Comparison of ENCODE assay signal across 23 cellular contexts in the genomic region with DNA sequence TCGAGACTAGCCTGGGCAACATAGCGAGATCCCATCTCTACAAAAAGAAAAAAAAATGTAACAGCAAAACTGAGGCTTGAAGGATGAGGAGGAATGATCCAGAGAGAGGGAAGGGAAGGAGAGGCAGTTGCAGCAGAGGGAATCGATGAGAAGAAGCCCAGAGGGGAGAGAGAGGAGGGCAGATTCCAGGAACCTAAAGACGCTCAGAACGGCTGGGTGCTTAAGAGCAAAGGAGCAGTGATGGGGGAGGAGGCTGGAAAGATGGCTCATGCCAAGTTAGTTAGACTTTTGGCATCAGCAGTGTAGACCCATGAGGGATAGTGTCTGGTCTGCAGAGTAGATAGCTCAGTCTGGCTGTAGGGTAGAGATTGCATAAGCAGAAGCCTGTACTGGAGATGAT. TPM values are rescaled to one million over a fixed set of nuclear protein-coding genes. Genes with fewer than 3 reads are reported as not detected.
DNase-seq lines count a peak whose midpoint lies in the region; ATAC-seq and TF ChIP-seq lines count a peak whose summit lies in the region.
"Had no signal": no experiment of that assay in that cellular context is flagged by ENCODE, and none has a peak within 500 bp of the region (broad histone marks: within the 10 kb centered on the region; RNA-seq: fewer than 3 reads in every experiment).

No MANE protein-coding gene starts in this region.

- TF ChIP-seq CTCF in HEK293 (tag by site-specific recombination; IDR thresholded peaks at IDR 0.05) = no peak
- TF ChIP-seq CTCF in neural crest cell (conservative IDR thresholded peaks at IDR 0.05) = no peak
- TF ChIP-seq CTCF in osteoblast (IDR thresholded peaks at IDR 0.05; ENCODE audit: extremely low read depth, low read depth, low read length) = no peak
- no peak for TF ChIP-seq CTCF in Peyer's patch (IDR thresholded peaks at IDR 0.05)
- no peak for TF ChIP-seq CTCF in suprapubic skin (IDR thresholded peaks at IDR 0.05)

- no peaks in the 10 kb centered on the region for H3K27me3 ChIP-seq in osteoblast (ENCODE audit: insufficient read depth, low read length)
- H3K27me3 ChIP-seq in Peyer's patch = no peaks in the 10 kb centered on the region
- H3K27me3 ChIP-seq in suprapubic skin = peaks cover 5% of the 10 kb centered on the region
- H3K27me3 ChIP-seq: BE2C; BLaER1 treated with 17β-estradiol and CSF1 and Interleukin-3, amounts not matched to agents 10 nM and 100 nM had no signal

- H3K36me3 ChIP-seq in HEK293 (ENCODE audit: control insufficient read depth in 2 of 2, insufficient read depth in 1 of 2, low read length in 2 of 2) (no peaks in the 10 kb centered on the region), osteoblast (ENCODE audit: insufficient read depth, low read length) (no peaks in the 10 kb centered on the region), Peyer's patch (peaks cover 0 to 4% (median 0%) of the 10 kb centered on the region in 3 donors), suprapubic skin (no peaks in the 10 kb centered on the region)
- H3K36me3 ChIP-seq: BE2C, HAP-1 had no signal

- no peak for DNase-seq in neural crest cell (ENCODE audit: low read depth, low spot score)
- peak; percentile 45 for DNase-seq in osteoblast (ENCODE audit: insufficient read length, low spot score, missing footprints)
- DNase-seq in Peyer's patch = no peak
- DNase-seq in suprapubic skin (ENCODE audit: low spot score in 2 of 2) = no peak
- no peak for DNase-seq in NCI-H774 (lab: John Stamatoyannopoulos, UW)
- DNase-seq: 8988T; ACHN; AML-193; BE2C; CD4-positive, alpha-beta T cell; CD8-positive, alpha-beta memory T cell; DMS 273 treated with DMSO at 0.1 percent for 48 hours; DMS79; GF-D8; GOT3 had no signal

- no peaks in the 10 kb centered on the region for H3K27me3 Mint-ChIP-seq in activated T-helper 17 cell treated with anti-CD3 and anti-CD28 coated beads, Interleukin-2, amount 50 U/mL, for 72 hours
- no peaks in the 10 kb centered on the region for H3K27me3 Mint-ChIP-seq in neural crest cell (ENCODE audit: low read depth)

- H3K36me3 Mint-ChIP-seq in activated T-helper 17 cell treated with anti-CD3 and anti-CD28 coated beads, Interleukin-2, amount 50 U/mL, for 72 hours (ENCODE audit: low read depth) = no peaks in the 10 kb centered on the region
- H3K36me3 Mint-ChIP-seq in neural crest cell (ENCODE audit: low read depth) = peaks cover 10% of the 10 kb centered on the region
- H3K36me3 Mint-ChIP-seq: CD14-positive monocyte had no signal

- WGBS in suprapubic skin = 72% methylated on average over 5 of the region's 5 CpGs

- no peak for ATAC-seq in activated T-helper 17 cell treated with anti-CD3 and anti-CD28 coated beads, Interleukin-2, amount 50 U/mL, for 72 hours (replicated peaks)

- no peaks in the 10 kb centered on the region for H3K4me1 ChIP-seq in HEK293 (ENCODE audit: control insufficient read depth, insufficient read depth, low read length)
- no peaks in the 10 kb centered on the region for H3K4me1 ChIP-seq in osteoblast (ENCODE audit: insufficient read depth, low read length)
- H3K4me1 ChIP-seq in Peyer's patch = no peaks in the 10 kb centered on the region
- H3K4me1 ChIP-seq in suprapubic skin = no peaks in the 10 kb centered on the region
- H3K4me1 ChIP-seq: A549, BE2C, HAP-1 had no signal

- TF ChIP-seq POLR2A in Peyer's patch (IDR thresholded peaks at IDR 0.05) = no peak
- no peak for TF ChIP-seq POLR2A in suprapubic skin (IDR thresholded peaks at IDR 0.05)

- TF ChIP-seq EP300 in suprapubic skin (IDR thresholded peaks at IDR 0.05) = no peak

- H3K4me3 ChIP-seq in HEK293 (ENCODE audit: low read depth, low read length) = no peak overlapping the region
- H3K4me3 ChIP-seq in osteoblast (ENCODE audit: insufficient read depth, low read length) = no peak overlapping the region
- H3K4me3 ChIP-seq in Peyer's patch = no peak overlapping the region
- no peak overlapping the region for H3K4me3 ChIP-seq in suprapubic skin
- H3K4me3 ChIP-seq: A549; BLaER1 treated with 17β-estradiol and CSF1 and Interleukin-3, amounts not matched to agents 10 nM and 100 nM; HAP-1 had no signal

- H3K4me2 ChIP-seq in osteoblast (ENCODE audit: insufficient read depth, low read length) = no peak overlapping the region
- H3K4me2 ChIP-seq: A549; BLaER1 treated with 17β-estradiol and CSF1 and Interleukin-3, amounts not matched to agents 10 nM and 100 nM had no signal

- H4K20me1 ChIP-seq in osteoblast (ENCODE audit: insufficient read depth, low read length) = no peaks in the 10 kb centered on the region

- no peak overlapping the region for H2AFZ ChIP-seq in osteoblast (ENCODE audit: low read length)

- peak overlapping the region; percentile 8 for H3K27ac Mint-ChIP-seq in activated T-helper 17 cell treated with anti-CD3 and anti-CD28 coated beads, Interleukin-2, amount 50 U/mL, for 72 hours
- peak overlapping the region; percentile 73 for H3K27ac Mint-ChIP-seq in neural crest cell (ENCODE audit: unreplicated experiment)
- H3K27ac Mint-ChIP-seq: CD4-positive, alpha-beta T cell had no signal

- no peak overlapping the region for H3K27ac ChIP-seq in HEK293 (ENCODE audit: extremely low read depth, low read depth, low read length)
- no peak overlapping the region for H3K27ac ChIP-seq in osteoblast (ENCODE audit: low read depth, low read length)
- H3K27ac ChIP-seq in Peyer's patch = no peak overlapping the region
- no peak overlapping the region for H3K27ac ChIP-seq in suprapubic skin
- H3K27ac ChIP-seq: A549; BLaER1 treated with 17β-estradiol and CSF1 and Interleukin-3, amounts not matched to agents 10 nM and 100 nM had no signal

- H3K9me3 Mint-ChIP-seq in activated T-helper 17 cell treated with anti-CD3 and anti-CD28 coated beads, Interleukin-2, amount 50 U/mL, for 72 hours = no peaks in the 10 kb centered on the region
- H3K9me3 Mint-ChIP-seq in neural crest cell = peaks cover 2% of the 10 kb centered on the region
- H3K9me3 Mint-ChIP-seq: CD4-positive, alpha-beta T cell had no signal

- CTCF ChIA-PET in HEK293 (lab: Yijun Ruan, JAX) = no interaction called here

- POLR2A ChIA-PET in HEK293 (lab: Yijun Ruan, JAX) = no interaction called here

- no peak overlapping the region for H3K4me3 Mint-ChIP-seq in activated T-helper 17 cell treated with anti-CD3 and anti-CD28 coated beads, Interleukin-2, amount 50 U/mL, for 72 hours
- H3K4me3 Mint-ChIP-seq in neural crest cell = no peak overlapping the region
- H3K4me3 Mint-ChIP-seq: CD14-positive monocyte; CD4-positive, alpha-beta T cell; CD8-positive, alpha-beta memory T cell had no signal

- no peaks in the 10 kb centered on the region for H3K9me3 ChIP-seq in HEK293 (ENCODE audit: control insufficient read depth, insufficient read depth, low read depth, low read length)
- no peaks in the 10 kb centered on the region for H3K9me3 ChIP-seq in osteoblast (ENCODE audit: low read depth, low read length)
- H3K9me3 ChIP-seq in Peyer's patch = no peaks in the 10 kb centered on the region
- no peaks in the 10 kb centered on the region for H3K9me3 ChIP-seq in suprapubic skin
- H3K9me3 ChIP-seq: A549, BE2C, HAP-1 had no signal

- H3K4me1 Mint-ChIP-seq in activated T-helper 17 cell treated with anti-CD3 and anti-CD28 coated beads, Interleukin-2, amount 50 U/mL, for 72 hours = no peaks in the 10 kb centered on the region
- H3K4me1 Mint-ChIP-seq in neural crest cell = no peaks in the 10 kb centered on the region
- H3K4me1 Mint-ChIP-seq: CD14-positive monocyte had no signal

- no peaks in the 10 kb centered on the region for H3K79me2 ChIP-seq in osteoblast (ENCODE audit: insufficient read depth, low read length)

TF ChIP-seq in HEK293, 187 proteins besides CTCF, POLR2A, EP300 and RAD21:
- TF ChIP-seq, protein P1, sequence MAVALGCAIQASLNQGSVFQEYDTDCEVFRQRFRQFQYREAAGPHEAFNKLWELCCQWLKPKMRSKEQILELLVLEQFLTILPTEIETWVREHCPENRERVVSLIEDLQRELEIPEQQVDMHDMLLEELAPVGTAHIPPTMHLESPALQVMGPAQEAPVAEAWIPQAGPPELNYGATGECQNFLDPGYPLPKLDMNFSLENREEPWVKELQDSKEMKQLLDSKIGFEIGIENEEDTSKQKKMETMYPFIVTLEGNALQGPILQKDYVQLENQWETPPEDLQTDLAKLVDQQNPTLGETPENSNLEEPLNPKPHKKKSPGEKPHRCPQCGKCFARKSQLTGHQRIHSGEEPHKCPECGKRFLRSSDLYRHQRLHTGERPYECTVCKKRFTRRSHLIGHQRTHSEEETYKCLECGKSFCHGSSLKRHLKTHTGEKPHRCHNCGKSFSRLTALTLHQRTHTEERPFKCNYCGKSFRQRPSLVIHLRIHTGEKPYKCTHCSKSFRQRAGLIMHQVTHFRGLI (tag by site-specific recombination; IDR thresholded peaks at IDR 0.05) = no peak
- TF ChIP-seq ZBTB17 (tag by site-specific recombination; IDR thresholded peaks at IDR 0.05) = peak; percentile 92
TF ChIP-seq in HEK293: peak in this region for 1.

RNA-seq across cellular contexts. Expression of a gene that starts 10.3 kb away (rescaled TPM):
- not detected for total RNA-seq in activated T-helper 17 cell treated with anti-CD3 and anti-CD28 coated beads, Interleukin-2, amount 50 U/mL, for 72 hours
- total RNA-seq in neural crest cell (not detected in 2 replicates), osteoblast (under 0.01 TPM in 1 of 2 replicates, not detected in the other), Peyer's patch (1,000 to 10,000 TPM in 1 of 4 donors, 100 to 1,000 TPM in 2, 10 to 100 TPM in 1; 64.4 to 1,011 (median 801) TPM), suprapubic skin (under 1 TPM; 0.08 to 0.25 (median 0.14) TPM)
- total RNA-seq: CD4-positive, alpha-beta T cell; CD8-positive, alpha-beta memory T cell; Daoy; G401 had no signal

RNA-seq across cellular contexts. Expression of a gene that starts 40.3 kb away (rescaled TPM):
- total RNA-seq in activated T-helper 17 cell treated with anti-CD3 and anti-CD28 coated beads, Interleukin-2, amount 50 U/mL, for 72 hours = under 1 TPM; 0.79 to 0.93 TPM
- total RNA-seq in neural crest cell (4.9 and 7.8 TPM in 2 replicates), osteoblast (under 0.01 and 0.59 TPM in 2 replicates), Peyer's patch (10 to 100 TPM in 2 of 4 donors, 1 to 10 TPM in 2; 4.8 to 31.8 (median 9.0) TPM), suprapubic skin (not detected)
- total RNA-seq: G401 had no signal

Comparison
In these comparisons a context has a peak if more than half of its experiments do, and no peak if none do; other contexts are left out.
1. RNA of a gene that starts 10.3 kb away (total RNA-seq): 64.4 to 1,011 TPM in Peyer's patch; 0.08 to 0.25 TPM in suprapubic skin, not detected in activated T-helper 17 cell treated with anti-CD3 and anti-CD28 coated beads, Interleukin-2, amount 50 U/mL, for 72 hours, not detected in neural crest cell and under 0.01 TPM in osteoblast; every median in the first group is over 10 times any median in the second.